ENCODE assay signal across 17 cellular contexts in the genomic region with DNA sequence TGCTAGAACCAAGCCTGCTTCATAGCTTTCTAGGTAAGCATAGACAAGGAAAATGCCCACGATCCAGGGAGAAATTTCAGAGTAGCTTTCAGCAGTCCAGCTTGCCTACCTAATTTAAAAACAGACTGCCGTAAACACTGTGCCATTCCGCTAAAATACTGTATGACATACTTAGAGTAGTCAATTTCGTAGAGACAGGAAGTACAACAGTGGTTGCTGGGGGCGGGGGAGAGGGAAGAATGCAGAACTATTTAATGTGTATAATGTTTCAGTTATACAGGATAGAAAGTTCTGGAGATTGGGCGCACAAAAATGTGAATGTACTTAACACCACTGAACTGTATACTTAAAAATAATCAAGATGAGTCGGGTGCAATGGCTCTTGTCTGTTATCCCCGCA.
DNase-seq lines count a peak whose midpoint lies in the region; ATAC-seq lines count a peak whose summit lies in the region.
"Had no signal": no experiment of that assay in that cellular context is flagged by ENCODE, and none has a peak within 500 bp of the region (broad histone marks: within the 10 kb centered on the region; RNA-seq: fewer than 3 reads in every experiment).

No MANE protein-coding gene starts in this region.

- H3K36me3 ChIP-seq in muscle layer of duodenum (ENCODE audit: control insufficient read depth in 1 of 2, insufficient read depth in 2 of 2, low read length in 2 of 2) = no peaks in the 10 kb centered on the region

- no peak for DNase-seq in stimulated activated naive CD8-positive, alpha-beta T cell treated with anti-CD3 and anti-CD28 coated beads, Interleukin-15, amount 100 ng/mL, for 72 hours
- DNase-seq in stimulated activated naive CD8-positive, alpha-beta T cell treated with anti-CD3 and anti-CD28 coated beads, Interleukin-15, Interleukin-2, amounts not matched to agents 100 U/mL and 50 U/mL, for 24 hours = no peak
- peak; percentile 50 for DNase-seq in UCSD-AML1 (lab: John Stamatoyannopoulos, UW; ENCODE audit: unreplicated experiment)
- no peak for DNase-seq in pons (ENCODE audit: low spot score)
- DNase-seq in EL = no peak
- DNase-seq in NCI-H2171 (lab: John Stamatoyannopoulos, UW) = no peak
- DNase-seq: activated CD4-positive, alpha-beta T cell treated with anti-CD3 and anti-CD28 coated beads, Interleukin-2, amount 50 U/mL, for 4 hours; activated naive CD4-positive, alpha-beta T cell treated with Interleukin-2 at 50 U/mL for 16 hours; DMS79; NCI-H1105; NCI-H446; T-helper 1 cell had no signal

- H3K27ac ChIP-seq in muscle layer of duodenum (ENCODE audit: low read length) = peak overlapping the region; percentile 73
- H3K27ac ChIP-seq: cardiac muscle cell, parathyroid adenoma had no signal

- H3K27me3 ChIP-seq in muscle layer of duodenum (ENCODE audit: low read depth, low read length) = no peaks in the 10 kb centered on the region
- H3K27me3 ChIP-seq: cardiac muscle cell had no signal

- ATAC-seq in stimulated activated naive CD8-positive, alpha-beta T cell treated with anti-CD3 and anti-CD28 coated beads, Interleukin-15, amount 100 ng/mL, for 72 hours = peak; percentile 47
- ATAC-seq in stimulated activated naive CD8-positive, alpha-beta T cell treated with anti-CD3 and anti-CD28 coated beads, Interleukin-15, Interleukin-2, amounts not matched to agents 100 U/mL and 50 U/mL, for 24 hours = no peak
- no peak for ATAC-seq in HG03565 (IDR thresholded peaks at IDR 0.05; ENCODE audit: unreplicated experiment)

- H3K4me1 Mint-ChIP-seq in stimulated activated naive CD8-positive, alpha-beta T cell treated with anti-CD3 and anti-CD28 coated beads, Interleukin-15, amount 100 ng/mL, for 72 hours = peaks cover 40% of the 10 kb centered on the region

- H3K27me3 Mint-ChIP-seq in stimulated activated naive CD8-positive, alpha-beta T cell treated with anti-CD3 and anti-CD28 coated beads, Interleukin-15, amount 100 ng/mL, for 72 hours = no peaks in the 10 kb centered on the region

- peak overlapping the region in 1 of 2 donors; percentile 8 for H3K4me3 Mint-ChIP-seq in stimulated activated naive CD8-positive, alpha-beta T cell treated with anti-CD3 and anti-CD28 coated beads, Interleukin-15, amount 100 ng/mL, for 72 hours
- H3K4me3 Mint-ChIP-seq: mesothelial cell of epicardium had no signal

- H3K4me1 ChIP-seq in muscle layer of duodenum (ENCODE audit: control insufficient read depth in 1 of 2, insufficient read depth in 2 of 2, low read length in 2 of 2) = peaks cover 0 to 3% of the 10 kb centered on the region in 2 donors

- H3K9me3 ChIP-seq in muscle layer of duodenum (ENCODE audit: control insufficient read depth in 1 of 2, low read length in 2 of 2) = no peaks in the 10 kb centered on the region

- H3K4me3 ChIP-seq in muscle layer of duodenum (ENCODE audit: low read depth in 1 of 2, low read length in 2 of 2) = no peak overlapping the region
- H3K4me3 ChIP-seq: cardiac muscle cell had no signal

- no peaks in the 10 kb centered on the region for H3K9me3 Mint-ChIP-seq in stimulated activated naive CD8-positive, alpha-beta T cell treated with anti-CD3 and anti-CD28 coated beads, Interleukin-15, amount 100 ng/mL, for 72 hours
- H3K9me3 Mint-ChIP-seq: mesothelial cell of epicardium had no signal

- H3K27ac Mint-ChIP-seq in stimulated activated naive CD8-positive, alpha-beta T cell treated with anti-CD3 and anti-CD28 coated beads, Interleukin-15, amount 100 ng/mL, for 72 hours = peak overlapping the region in 1 of 2 donors; percentile 61
- H3K27ac Mint-ChIP-seq: mesothelial cell of epicardium had no signal
